Comparison of ENCODE assay signal across 30 cellular contexts in the genomic region with DNA sequence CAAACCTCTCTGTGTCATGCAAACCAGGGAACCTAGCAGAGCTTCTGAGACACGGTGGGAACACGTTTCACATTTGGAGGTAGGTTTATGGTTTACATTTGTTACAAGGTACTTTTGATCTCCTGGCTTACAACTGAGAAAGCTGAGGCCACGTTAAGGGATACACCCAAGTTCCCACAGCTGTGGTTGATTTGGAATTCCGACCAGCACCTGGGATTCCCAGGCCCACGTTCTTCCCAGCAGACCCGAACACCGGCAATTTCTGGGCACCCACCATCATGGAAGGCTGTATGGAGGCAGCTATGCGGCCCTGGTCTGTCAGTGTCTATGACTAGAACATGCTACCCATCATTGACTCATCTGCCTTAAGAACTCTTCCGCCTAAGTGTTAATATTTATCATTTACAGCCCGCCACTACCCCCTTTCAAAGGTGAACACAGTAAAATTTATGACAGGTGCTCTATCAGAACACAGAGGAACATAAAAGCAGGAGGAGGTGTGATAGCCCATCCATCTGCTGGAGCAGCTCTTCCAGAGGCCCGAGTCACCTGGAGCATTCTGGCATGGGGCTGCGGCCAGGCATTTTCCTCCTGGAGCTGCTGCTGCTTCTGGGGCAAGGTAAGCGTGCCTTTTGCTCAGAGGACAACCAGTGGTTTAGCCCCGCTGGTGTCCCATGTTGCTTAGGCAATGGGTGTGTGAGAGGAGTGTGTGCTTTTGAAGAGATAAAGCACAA.
"Had no signal": no experiment of that assay in that cellular context is flagged by ENCODE, and none has a peak within 500 bp of the region (broad histone marks: within the 10 kb centered on the region; RNA-seq: fewer than 3 reads in every experiment).

A gene with protein sequence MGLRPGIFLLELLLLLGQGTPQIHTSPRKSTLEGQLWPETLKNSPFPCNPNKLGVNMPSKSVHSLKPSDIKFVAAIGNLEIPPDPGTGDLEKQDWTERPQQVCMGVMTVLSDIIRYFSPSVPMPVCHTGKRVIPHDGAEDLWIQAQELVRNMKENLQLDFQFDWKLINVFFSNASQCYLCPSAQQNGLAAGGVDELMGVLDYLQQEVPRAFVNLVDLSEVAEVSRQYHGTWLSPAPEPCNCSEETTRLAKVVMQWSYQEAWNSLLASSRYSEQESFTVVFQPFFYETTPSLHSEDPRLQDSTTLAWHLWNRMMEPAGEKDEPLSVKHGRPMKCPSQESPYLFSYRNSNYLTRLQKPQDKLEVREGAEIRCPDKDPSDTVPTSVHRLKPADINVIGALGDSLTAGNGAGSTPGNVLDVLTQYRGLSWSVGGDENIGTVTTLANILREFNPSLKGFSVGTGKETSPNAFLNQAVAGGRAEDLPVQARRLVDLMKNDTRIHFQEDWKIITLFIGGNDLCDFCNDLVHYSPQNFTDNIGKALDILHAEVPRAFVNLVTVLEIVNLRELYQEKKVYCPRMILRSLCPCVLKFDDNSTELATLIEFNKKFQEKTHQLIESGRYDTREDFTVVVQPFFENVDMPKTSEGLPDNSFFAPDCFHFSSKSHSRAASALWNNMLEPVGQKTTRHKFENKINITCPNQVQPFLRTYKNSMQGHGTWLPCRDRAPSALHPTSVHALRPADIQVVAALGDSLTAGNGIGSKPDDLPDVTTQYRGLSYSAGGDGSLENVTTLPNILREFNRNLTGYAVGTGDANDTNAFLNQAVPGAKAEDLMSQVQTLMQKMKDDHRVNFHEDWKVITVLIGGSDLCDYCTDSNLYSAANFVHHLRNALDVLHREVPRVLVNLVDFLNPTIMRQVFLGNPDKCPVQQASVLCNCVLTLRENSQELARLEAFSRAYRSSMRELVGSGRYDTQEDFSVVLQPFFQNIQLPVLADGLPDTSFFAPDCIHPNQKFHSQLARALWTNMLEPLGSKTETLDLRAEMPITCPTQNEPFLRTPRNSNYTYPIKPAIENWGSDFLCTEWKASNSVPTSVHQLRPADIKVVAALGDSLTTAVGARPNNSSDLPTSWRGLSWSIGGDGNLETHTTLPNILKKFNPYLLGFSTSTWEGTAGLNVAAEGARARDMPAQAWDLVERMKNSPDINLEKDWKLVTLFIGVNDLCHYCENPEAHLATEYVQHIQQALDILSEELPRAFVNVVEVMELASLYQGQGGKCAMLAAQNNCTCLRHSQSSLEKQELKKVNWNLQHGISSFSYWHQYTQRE (N-terminal part only) (plus strand): TSS at position 510 of the 734 bp plus-strand sequence. CDS start 55 bp downstream, at position 565.

- H3K36me3 Mint-ChIP-seq: activated naive CD4-positive, alpha-beta T cell treated with anti-CD3 and anti-CD28 coated beads, Interleukin-2, amount 50 U/mL, for 24 hours; naive thymus-derived CD8-positive, alpha-beta T cell; stimulated activated naive B cell treated with anti-CD40 and anti-IgM and Interleukin-4, amounts not matched to agents 10 μg/mL and 1 μg/mL and 100 μg/mL, for 72 hours had no signal

- H3K36me3 ChIP-seq: ovary, stomach, transverse colon had no signal

- FAIRE-seq: kidney had no signal

- H3K4me3 ChIP-seq: ovary, SK-N-MC, skin epidermis, stomach, transverse colon had no signal

- H3K4me1 ChIP-seq: stomach had no signal

- H3K27me3 Mint-ChIP-seq: activated naive CD4-positive, alpha-beta T cell treated with anti-CD3 and anti-CD28 coated beads, Interleukin-2, amount 50 U/mL, for 24 hours; activated naive CD8-positive, alpha-beta T cell treated with anti-CD3 and anti-CD28 coated beads, Interleukin-2, amount 50 U/mL, for 24 hours had no signal

- H3K27ac Mint-ChIP-seq: activated CD4-positive, alpha-beta memory T cell treated with anti-CD3 and anti-CD28 coated beads, Interleukin-2, amount 10 ng/mL, durations not matched to agents 7 days and 5 days; activated CD4-positive, alpha-beta T cell treated with anti-CD3 and anti-CD28 coated beads, Interleukin-2, amount 10 ng/mL, durations not matched to agents 24 days and 14 days; activated naive CD4-positive, alpha-beta T cell treated with anti-CD3 and anti-CD28 coated beads, Interleukin-2, amount 50 U/mL, for 24 hours; activated naive CD8-positive, alpha-beta T cell treated with anti-CD3 and anti-CD28 coated beads, Interleukin-2, amount 50 U/mL, for 24 hours; activated T-helper 2 cell treated with anti-CD3 and anti-CD28 coated beads, Interferon-gamma antibody, Interleukin-2, Interleukin-4, amounts not matched to agents 10 μg/mL and 5 μg/mL and 100 μg/mL, durations not matched to agents 14 hours and 24 hours and 36 hours; dendritic cell treated with granulocyte-macrophage colony-stimulating factor and Interleukin-4, amounts not matched to agents 40 ng/mL and 50 ng/mL, for 4 days; endodermal cell; naive thymus-derived CD8-positive, alpha-beta T cell; progenitor cell of endocrine pancreas; stimulated activated naive B cell treated with anti-CD40 and anti-IgM and Interleukin-4, amounts not matched to agents 10 μg/mL and 1 μg/mL and 100 μg/mL, for 72 hours; T-helper 1 cell treated with Interleukin-12 subunit alpha and Interleukin-12 subunit beta and Interleukin-4 antibody, amounts not matched to agents 30 μg/mL and 1 μg/mL, for 36 hours had no signal

- ATAC-seq: activated naive CD8-positive, alpha-beta T cell treated with anti-CD3 and anti-CD28 coated beads, Interleukin-2, amount 50 U/mL, for 24 hours; esophagus mucosa; naive thymus-derived CD8-positive, alpha-beta T cell; sciatic nerve; stimulated activated naive B cell treated with anti-CD40 and anti-IgM and Interleukin-4, amounts not matched to agents 10 μg/mL and 1 μg/mL and 100 μg/mL, for 72 hours had no signal

- DNase-seq: activated CD4-positive, alpha-beta memory T cell treated with anti-CD3 and anti-CD28 coated beads, Interleukin-2, amount 10 ng/mL, durations not matched to agents 7 days and 5 days; activated CD4-positive, alpha-beta T cell treated with anti-CD3 and anti-CD28 coated beads, Interleukin-2, amount 10 ng/mL, durations not matched to agents 24 days and 14 days; activated CD4-positive, CD25-positive, alpha-beta regulatory T cell treated with anti-CD3 and anti-CD28 coated beads, Interleukin-2, amount 50 U/mL, for 72 hours; activated naive CD8-positive, alpha-beta T cell treated with anti-CD3 and anti-CD28 coated beads, Interleukin-2, amount 50 U/mL, for 24 hours; activated T-cell treated with anti-CD3 and anti-CD28 coated beads, Interleukin-2, amount 50 U/mL, for 48 hours; amygdala; endodermal cell; foreskin fibroblast; kidney; midbrain; naive thymus-derived CD8-positive, alpha-beta T cell; ovary; retina; stimulated activated CD4-positive, alpha-beta T cell treated with anti-CD3 and anti-CD28 coated beads, Interleukin-1b, Interleukin-23, amount 100 ng/mL, for 48 hours; stimulated activated CD4-positive, alpha-beta T cell treated with anti-CD3 and anti-CD28 coated beads, Interleukin-4, amount 100 ng/mL, for 4 hours; stimulated activated CD8-positive, alpha-beta memory T cell treated with anti-CD3 and anti-CD28 coated beads, Interleukin-4, amount 100 ng/mL, for 48 hours; stimulated activated naive B cell treated with anti-CD40 and anti-IgM and Interleukin-4, amounts not matched to agents 10 μg/mL and 1 μg/mL and 100 μg/mL, for 72 hours; stomach; T-helper 9 cell; transverse colon had no signal

- H3K27me3 ChIP-seq: ovary, stomach, transverse colon had no signal

- H3K4me1 Mint-ChIP-seq: activated CD4-positive, alpha-beta memory T cell treated with anti-CD3 and anti-CD28 coated beads, Interleukin-2, amount 10 ng/mL, durations not matched to agents 7 days and 5 days; activated CD4-positive, alpha-beta T cell treated with anti-CD3 and anti-CD28 coated beads, Interleukin-2, amount 10 ng/mL, durations not matched to agents 24 days and 14 days; activated naive CD4-positive, alpha-beta T cell treated with anti-CD3 and anti-CD28 coated beads, Interleukin-2, amount 50 U/mL, for 24 hours; activated naive CD8-positive, alpha-beta T cell treated with anti-CD3 and anti-CD28 coated beads, Interleukin-2, amount 50 U/mL, for 24 hours; central memory CD8-positive, alpha-beta T cell; endodermal cell; naive thymus-derived CD8-positive, alpha-beta T cell; stimulated activated naive B cell treated with anti-CD40 and anti-IgM and Interleukin-4, amounts not matched to agents 10 μg/mL and 1 μg/mL and 100 μg/mL, for 72 hours had no signal

- H3K9me3 ChIP-seq: ovary, stomach, transverse colon had no signal

- H3K9me3 Mint-ChIP-seq: activated CD4-positive, alpha-beta memory T cell treated with anti-CD3 and anti-CD28 coated beads, Interleukin-2, amount 10 ng/mL, durations not matched to agents 7 days and 5 days; activated CD4-positive, alpha-beta T cell treated with anti-CD3 and anti-CD28 coated beads, Interleukin-2, amount 10 ng/mL, durations not matched to agents 24 days and 14 days; activated naive CD4-positive, alpha-beta T cell treated with anti-CD3 and anti-CD28 coated beads, Interleukin-2, amount 50 U/mL, for 24 hours; activated naive CD8-positive, alpha-beta T cell treated with anti-CD3 and anti-CD28 coated beads, Interleukin-2, amount 50 U/mL, for 24 hours; activated T-helper 2 cell treated with anti-CD3 and anti-CD28 coated beads, Interferon-gamma antibody, Interleukin-2, Interleukin-4, amounts not matched to agents 10 μg/mL and 5 μg/mL and 100 μg/mL, durations not matched to agents 14 hours and 24 hours and 36 hours; central memory CD8-positive, alpha-beta T cell; dendritic cell treated with granulocyte-macrophage colony-stimulating factor and Interleukin-4, amounts not matched to agents 40 ng/mL and 50 ng/mL, for 4 days; endodermal cell; stimulated activated naive B cell treated with anti-CD40 and anti-IgM and Interleukin-4, amounts not matched to agents 10 μg/mL and 1 μg/mL and 100 μg/mL, for 72 hours; T-helper 1 cell treated with Interleukin-12 subunit alpha and Interleukin-12 subunit beta and Interleukin-4 antibody, amounts not matched to agents 30 μg/mL and 1 μg/mL, for 36 hours had no signal

- H3K27ac ChIP-seq: ovary, SK-N-MC, skin epidermis, stomach, transverse colon had no signal

- H3K4me3 Mint-ChIP-seq: activated CD4-positive, alpha-beta memory T cell treated with anti-CD3 and anti-CD28 coated beads, Interleukin-2, amount 10 ng/mL, durations not matched to agents 7 days and 5 days; activated CD4-positive, alpha-beta T cell treated with anti-CD3 and anti-CD28 coated beads, Interleukin-2, amount 10 ng/mL, durations not matched to agents 24 days and 14 days; activated naive CD4-positive, alpha-beta T cell treated with anti-CD3 and anti-CD28 coated beads, Interleukin-2, amount 50 U/mL, for 24 hours; activated naive CD8-positive, alpha-beta T cell treated with anti-CD3 and anti-CD28 coated beads, Interleukin-2, amount 50 U/mL, for 24 hours; central memory CD8-positive, alpha-beta T cell; dendritic cell treated with granulocyte-macrophage colony-stimulating factor and Interleukin-4, amounts not matched to agents 40 ng/mL and 50 ng/mL, for 4 days; endodermal cell; naive thymus-derived CD8-positive, alpha-beta T cell; stimulated activated naive B cell treated with anti-CD40 and anti-IgM and Interleukin-4, amounts not matched to agents 10 μg/mL and 1 μg/mL and 100 μg/mL, for 72 hours; T-helper 1 cell treated with Interleukin-12 subunit alpha and Interleukin-12 subunit beta and Interleukin-4 antibody, amounts not matched to agents 30 μg/mL and 1 μg/mL, for 36 hours had no signal
